In genomic region chr13:106795847-106796246, GRCh38 we compare ENCODE assay signal across 10 cellular contexts.
DNase-seq lines count a peak whose midpoint lies in the region; ATAC-seq and TF ChIP-seq lines count a peak whose summit lies in the region.
"Had no signal": no experiment of that assay in that cellular context is flagged by ENCODE, and none has a peak within 500 bp of the region (broad histone marks: within the 10 kb centered on the region; RNA-seq: fewer than 3 reads in every experiment).

No MANE protein-coding gene starts in this region.

- no peak overlapping the region for H3K9ac ChIP-seq in endodermal cell (ENCODE audit: extremely low read depth, low read length, poor library complexity, severe bottlenecking)
- no peak overlapping the region for H3K9ac ChIP-seq in neural progenitor cell
- no peak overlapping the region for H3K9ac ChIP-seq in SK-N-SH

- POLR2A ChIA-PET in SK-N-SH (lab: Yijun Ruan, JAX): no interaction called here

- TF ChIP-seq EP300 in SK-N-SH (IDR thresholded peaks at IDR 0.05; ENCODE audit: borderline replicate concordance in 1 of 2, low read depth in 1 of 2, low read length in 1 of 2): no peak

- CTCF ChIA-PET in SK-N-SH (lab: Yijun Ruan, JAX): no interaction called here

- peaks cover 66% of the 10 kb centered on the region for H3K27me3 ChIP-seq in endodermal cell (ENCODE audit: control insufficient read depth, insufficient read depth, low read length, poor library complexity, severe bottlenecking)
- H3K27me3 ChIP-seq in neural progenitor cell: no peaks in the 10 kb centered on the region
- no peaks in the 10 kb centered on the region for H3K27me3 ChIP-seq in SK-N-SH (ENCODE audit: insufficient read depth)
- H3K27me3 ChIP-seq: Peyer's patch had no signal

- H3K27ac ChIP-seq in endodermal cell (ENCODE audit: low read depth, low read length): no peak overlapping the region
- H3K27ac ChIP-seq in neural progenitor cell: peak overlapping the region; percentile 97
- H3K27ac ChIP-seq in SK-N-SH (ENCODE audit: low read depth in 2 of 2, low read length in 1 of 2): no peak overlapping the region
- H3K27ac ChIP-seq: Peyer's patch had no signal

- DNase-seq in endodermal cell (peak; percentile 69), neural progenitor cell (ENCODE audit: low spot score) (peak; percentile 22), NCI-H2227 (lab: John Stamatoyannopoulos, UW; ENCODE audit: unreplicated experiment) (no peak), SK-N-SH (no peak)
- DNase-seq: central memory CD4-positive, alpha-beta T cell; Peyer's patch had no signal

- TF ChIP-seq CTCF in endodermal cell (conservative IDR thresholded peaks at IDR 0.05): no peak
- TF ChIP-seq CTCF in neural progenitor cell (IDR thresholded peaks at IDR 0.05): no peak
- no peak for TF ChIP-seq CTCF in SK-N-SH (IDR thresholded peaks at IDR 0.05)

- no peaks in the 10 kb centered on the region for H3K4me1 ChIP-seq in endodermal cell (ENCODE audit: control insufficient read depth, insufficient read depth, low read length)
- peaks cover 69% of the 10 kb centered on the region for H3K4me1 ChIP-seq in neural progenitor cell
- H3K4me1 ChIP-seq in SK-N-SH (ENCODE audit: control insufficient read depth in 1 of 2, insufficient read depth in 2 of 2, low read depth in 1 of 2, low read length in 1 of 2): no peaks in the 10 kb centered on the region
- H3K4me1 ChIP-seq: Peyer's patch had no signal

- H3K4me3 Mint-ChIP-seq in endodermal cell (peak overlapping the region; percentile 11), neural progenitor cell (peak overlapping the region; percentile 75)
- H3K4me3 Mint-ChIP-seq: stimulated activated naive CD8-positive, alpha-beta T cell treated with anti-CD3 and anti-CD28 coated beads, Interleukin-15, Interleukin-2, amounts not matched to agents 100 ng/mL and 50 ng/mL, for 24 hours had no signal

- H3K9me3 Mint-ChIP-seq in endodermal cell (no peaks in the 10 kb centered on the region), neural progenitor cell (no peaks in the 10 kb centered on the region)
- H3K9me3 Mint-ChIP-seq: stimulated activated naive CD8-positive, alpha-beta T cell treated with anti-CD3 and anti-CD28 coated beads, Interleukin-15, Interleukin-2, amounts not matched to agents 100 ng/mL and 50 ng/mL, for 24 hours had no signal

- H3K79me2 ChIP-seq in neural progenitor cell (ENCODE audit: low read depth) (no peaks in the 10 kb centered on the region), SK-N-SH (ENCODE audit: insufficient read depth) (no peaks in the 10 kb centered on the region)

- H3K27ac Mint-ChIP-seq in endodermal cell (peak overlapping the region; percentile 52), neural progenitor cell (peak overlapping the region; percentile 46)
- H3K27ac Mint-ChIP-seq: stimulated activated naive CD8-positive, alpha-beta T cell treated with anti-CD3 and anti-CD28 coated beads, Interleukin-15, Interleukin-2, amounts not matched to agents 100 ng/mL and 50 ng/mL, for 24 hours had no signal

- H3K36me3 ChIP-seq in endodermal cell (ENCODE audit: control insufficient read depth, insufficient read depth, low read length): no peaks in the 10 kb centered on the region
- no peaks in the 10 kb centered on the region for H3K36me3 ChIP-seq in neural progenitor cell
- no peaks in the 10 kb centered on the region for H3K36me3 ChIP-seq in SK-N-SH (replicated peaks in 1 of 2; ENCODE audit: control insufficient read depth in 1 of 2, insufficient read depth in 2 of 2, low read length in 1 of 2)
- H3K36me3 ChIP-seq: Peyer's patch had no signal

- H3F3A ChIP-seq in neural progenitor cell (ENCODE audit: low read depth) (peaks cover 62% of the 10 kb centered on the region), SK-N-SH (replicated peaks; ENCODE audit: insufficient read depth) (no peaks in the 10 kb centered on the region)

- H3K27me3 Mint-ChIP-seq in endodermal cell (ENCODE audit: insufficient read depth): peaks cover 76% of the 10 kb centered on the region
- peaks cover 7% of the 10 kb centered on the region for H3K27me3 Mint-ChIP-seq in neural progenitor cell (ENCODE audit: insufficient read depth, low read depth)

- H3K4me2 ChIP-seq in neural progenitor cell (peak overlapping the region; percentile 67), SK-N-SH (no peak overlapping the region)

- H3K9me3 ChIP-seq in endodermal cell (ENCODE audit: control insufficient read depth, low read length): no peaks in the 10 kb centered on the region
- H3K9me3 ChIP-seq in neural progenitor cell (ENCODE audit: low read depth): no peaks in the 10 kb centered on the region
- H3K9me3 ChIP-seq in SK-N-SH: no peaks in the 10 kb centered on the region
- H3K9me3 ChIP-seq: Peyer's patch had no signal

- H3K4me1 Mint-ChIP-seq in endodermal cell (peaks cover 36% of the 10 kb centered on the region), neural progenitor cell (peaks cover 39% of the 10 kb centered on the region)

- no peak overlapping the region for H2AFZ ChIP-seq in neural progenitor cell (replicated peaks)
- H2AFZ ChIP-seq in SK-N-SH (ENCODE audit: low read depth): no peak overlapping the region

- no peak for TF ChIP-seq RAD21 in SK-N-SH (IDR thresholded peaks at IDR 0.05; ENCODE audit: low read length)

- H3K4me3 ChIP-seq in GM08714 (ENCODE audit: low read length): peak overlapping the region; percentile 42; the same call in 1 of the 2 replicates
- peak overlapping the region; percentile 44 for H3K4me3 ChIP-seq in endodermal cell (ENCODE audit: low read length)
- peak overlapping the region; percentile 25 for H3K4me3 ChIP-seq in neural progenitor cell
- H3K4me3 ChIP-seq in SK-N-SH (ENCODE audit: low read depth in 2 of 2, low read length in 1 of 2): no peak overlapping the region

- 11 to 21% methylated on average over 5 to 9 of the region's 9 CpGs for WGBS in endodermal cell (ENCODE audit: insufficient coverage in 1 of 2, insufficient read length in 1 of 2), 2 experiments
- WGBS in SK-N-SH (ENCODE audit: low lambda C conversion rate): 57% methylated on average over 9 of the region's 9 CpGs

- peak; percentile 23 for ATAC-seq in HG03103 (IDR thresholded peaks at IDR 0.05; ENCODE audit: low read depth, unreplicated experiment)
- ATAC-seq in HG03280 (IDR thresholded peaks at IDR 0.05; ENCODE audit: unreplicated experiment): no peak

- no peaks in the 10 kb centered on the region for H4K20me1 ChIP-seq in neural progenitor cell (ENCODE audit: low read depth)
- H4K20me1 ChIP-seq in SK-N-SH (ENCODE audit: insufficient read depth): no peaks in the 10 kb centered on the region

- H3K36me3 Mint-ChIP-seq in endodermal cell (ENCODE audit: low read depth) (no peaks in the 10 kb centered on the region), neural progenitor cell (peaks cover 2% of the 10 kb centered on the region)

- no peaks in the 10 kb centered on the region for H3K9me2 ChIP-seq in SK-N-SH

TF ChIP-seq in SK-N-SH, 30 proteins besides CTCF, POLR2A, EP300 and RAD21:
- TF ChIP-seq RXRA (IDR thresholded peaks at IDR 0.05; ENCODE audit: borderline replicate concordance, low read depth): no peak
- TF ChIP-seq USF1 (IDR thresholded peaks at IDR 0.05; ENCODE audit: borderline replicate concordance, low read depth): no peak
- TF ChIP-seq POLR2AphosphoS5 (IDR thresholded peaks at IDR 0.05; ENCODE audit: low read depth, low read length): no peak
- TF ChIP-seq JUND (IDR thresholded peaks at IDR 0.05): no peak
- no peak for TF ChIP-seq NRF1 (IDR thresholded peaks at IDR 0.05; ENCODE audit: low read depth, low read length)
- TF ChIP-seq EZH2phosphoT487 (IDR thresholded peaks at IDR 0.05; ENCODE audit: borderline replicate concordance, low read depth): no peak
- TF ChIP-seq IRF3 (IDR thresholded peaks at IDR 0.05; ENCODE audit: low read depth, low read length): no peak
- TF ChIP-seq MXI1 (IDR thresholded peaks at IDR 0.05; ENCODE audit: low read depth, low read length): no peak
- TF ChIP-seq FOXM1 (IDR thresholded peaks at IDR 0.05; ENCODE audit: low read depth): no peak
- TF ChIP-seq RFX5 (IDR thresholded peaks at IDR 0.05; ENCODE audit: low read length): no peak
- no peak for TF ChIP-seq SIN3A (IDR thresholded peaks at IDR 0.05; ENCODE audit: borderline replicate concordance, low read depth, low read length)
- no peak for TF ChIP-seq YY1 (IDR thresholded peaks at IDR 0.05; ENCODE audit: low read depth)
- no peak for TF ChIP-seq GATA2 (CRISPR knock-in tag; IDR thresholded peaks at IDR 0.05)
- TF ChIP-seq USF2 (IDR thresholded peaks at IDR 0.05; ENCODE audit: borderline replicate concordance, low read depth, low read length): no peak
- no peak for TF ChIP-seq TEAD4 (IDR thresholded peaks at IDR 0.05; ENCODE audit: borderline replicate concordance, insufficient read depth)

Comparison
In these comparisons a context has a peak if more than half of its experiments do, and no peak if none do; other contexts are left out.
1. H3K4me3 ChIP-seq: peak in GM08714 (single experiment), endodermal cell (single experiment) and neural progenitor cell (single experiment); none in SK-N-SH (0 of 2).
2. DNase-seq: peak in endodermal cell (single experiment) and neural progenitor cell (single experiment); none in NCI-H2227 (single experiment) and SK-N-SH (single experiment).